ENCODE assay signal across 14 cellular contexts in genomic region chr3:108156312-108156853, GRCh38.
A peak's percentile ranks its signal among the peaks of the same experiment; 100 is the strongest.
DNase-seq lines count a peak whose midpoint lies in the region; ATAC-seq and TF ChIP-seq lines count a peak whose summit lies in the region.
"Had no signal": no experiment of that assay in that cellular context is flagged by ENCODE, and none has a peak within 500 bp of the region (broad histone marks: within the 10 kb centered on the region; RNA-seq: fewer than 3 reads in every experiment).

No MANE protein-coding gene starts in this region.

- no peak overlapping the region for H3K27ac Mint-ChIP-seq in central memory CD8-positive, alpha-beta T cell (ENCODE audit: low read depth)
- peak overlapping the region; percentile 73 to 82 for H3K27ac Mint-ChIP-seq in natural killer cell
- H3K27ac Mint-ChIP-seq in stimulated activated naive B cell treated with anti-CD40 and anti-IgM and Interleukin-4, amounts not matched to agents 10 μg/mL and 1 μg/mL and 100 μg/mL, for 72 hours = peak overlapping the region; percentile 20
- H3K27ac Mint-ChIP-seq: CD4-positive, alpha-beta T cell; CD8-positive, alpha-beta T cell had no signal

- no peaks in the 10 kb centered on the region for H3K27me3 Mint-ChIP-seq in central memory CD8-positive, alpha-beta T cell
- no peaks in the 10 kb centered on the region for H3K27me3 Mint-ChIP-seq in natural killer cell (ENCODE audit: low read depth in 2 of 2)
- H3K27me3 Mint-ChIP-seq in stimulated activated naive B cell treated with anti-CD40 and anti-IgM and Interleukin-4, amounts not matched to agents 10 μg/mL and 1 μg/mL and 100 μg/mL, for 72 hours = no peaks in the 10 kb centered on the region
- H3K27me3 Mint-ChIP-seq: B cell; CD4-positive, alpha-beta T cell had no signal

- H3K4me3 Mint-ChIP-seq in central memory CD8-positive, alpha-beta T cell = no peak overlapping the region
- peak overlapping the region; percentile 45 for H3K4me3 Mint-ChIP-seq in natural killer cell
- H3K4me3 Mint-ChIP-seq in stimulated activated naive B cell treated with anti-CD40 and anti-IgM and Interleukin-4, amounts not matched to agents 10 μg/mL and 1 μg/mL and 100 μg/mL, for 72 hours = no peak overlapping the region
- H3K4me3 Mint-ChIP-seq: B cell; CD4-positive, alpha-beta T cell; CD8-positive, alpha-beta T cell had no signal

- ATAC-seq in central memory CD8-positive, alpha-beta T cell (replicated peaks; ENCODE audit: extremely low read depth, poor library complexity, severe bottlenecking) = peak; percentile 10
- peak; percentile 52 to 70 (median 55) for ATAC-seq in natural killer cell
- ATAC-seq in stimulated activated naive B cell treated with anti-CD40 and anti-IgM and Interleukin-4, amounts not matched to agents 10 μg/mL and 1 μg/mL and 100 μg/mL, for 72 hours (replicated peaks) = no peak
- ATAC-seq: A549; CD8-positive, alpha-beta T cell had no signal

- DNase-seq in central memory CD8-positive, alpha-beta T cell (ENCODE audit: low spot score in 2 of 2) = no peak
- DNase-seq in natural killer cell (no peak), KBM-7 (no peak), NCI-H2081 (lab: John Stamatoyannopoulos, UW) (no peak)
- no peak for DNase-seq in stimulated activated naive B cell treated with anti-CD40 and anti-IgM and Interleukin-4, amounts not matched to agents 10 μg/mL and 1 μg/mL and 100 μg/mL, for 72 hours
- DNase-seq: AML-193; Caco-2; Calu3; CD4-positive, alpha-beta T cell; CD8-positive, alpha-beta T cell; DMS79 treated with DMSO at 0.1 percent for 48 hours; GF-D8 had no signal

- intact Hi-C loops in natural killer cell (cut with micrococcal nuclease) = no loop called here

- H3K4me1 Mint-ChIP-seq in central memory CD8-positive, alpha-beta T cell = peaks cover 16% of the 10 kb centered on the region
- H3K4me1 Mint-ChIP-seq in natural killer cell = peaks cover 28 to 46% of the 10 kb centered on the region in 2 donors
- peaks cover 26 to 54% of the 10 kb centered on the region in 2 donors for H3K4me1 Mint-ChIP-seq in stimulated activated naive B cell treated with anti-CD40 and anti-IgM and Interleukin-4, amounts not matched to agents 10 μg/mL and 1 μg/mL and 100 μg/mL, for 72 hours

- peaks cover 3% of the 10 kb centered on the region for H3K36me3 Mint-ChIP-seq in central memory CD8-positive, alpha-beta T cell (ENCODE audit: insufficient read depth)
- H3K36me3 Mint-ChIP-seq in natural killer cell = no peaks in the 10 kb centered on the region
- H3K36me3 Mint-ChIP-seq in stimulated activated naive B cell treated with anti-CD40 and anti-IgM and Interleukin-4, amounts not matched to agents 10 μg/mL and 1 μg/mL and 100 μg/mL, for 72 hours = peaks cover 21 to 54% of the 10 kb centered on the region in 2 donors
- H3K36me3 Mint-ChIP-seq: CD8-positive, alpha-beta T cell had no signal

- no peaks in the 10 kb centered on the region for H3K9me3 Mint-ChIP-seq in central memory CD8-positive, alpha-beta T cell
- no peaks in the 10 kb centered on the region for H3K9me3 Mint-ChIP-seq in natural killer cell
- H3K9me3 Mint-ChIP-seq in stimulated activated naive B cell treated with anti-CD40 and anti-IgM and Interleukin-4, amounts not matched to agents 10 μg/mL and 1 μg/mL and 100 μg/mL, for 72 hours = peaks cover 12 to 15% of the 10 kb centered on the region in 2 donors
- H3K9me3 Mint-ChIP-seq: CD4-positive, alpha-beta T cell; CD8-positive, alpha-beta T cell had no signal

- in situ Hi-C loops in KBM-7 (cut with MboI; ENCODE audit: low pct_unique_long_range_greater_than_20kb, low sequenced_read_pairs) = no loop called here

- no peak for TF ChIP-seq CTCF in natural killer cell (IDR thresholded peaks at IDR 0.05)

Comparison
In these comparisons a context has a peak if more than half of its experiments do, and no peak if none do; other contexts are left out.
1. ATAC-seq: peak in central memory CD8-positive, alpha-beta T cell (single experiment) and natural killer cell (3 of 3); none in stimulated activated naive B cell treated with anti-CD40 and anti-IgM and Interleukin-4, amounts not matched to agents 10 μg/mL and 1 μg/mL and 100 μg/mL, for 72 hours (0 of 2).